8 cellular contexts compared by ENCODE assay signal in genomic region chr17:82418001-82418986, GRCh38. TPM values are rescaled to one million over a fixed set of nuclear protein-coding genes. Genes with fewer than 3 reads are reported as not detected.
DNase-seq lines count a peak whose midpoint lies in the region; ATAC-seq, FAIRE-seq and TF ChIP-seq lines count a peak whose summit lies in the region.

Gene HEXD, plus strand, starts transcription at chr17:82418347. Its CDS starts 1,453 bp downstream, at chr17:82419800.
A gene with protein sequence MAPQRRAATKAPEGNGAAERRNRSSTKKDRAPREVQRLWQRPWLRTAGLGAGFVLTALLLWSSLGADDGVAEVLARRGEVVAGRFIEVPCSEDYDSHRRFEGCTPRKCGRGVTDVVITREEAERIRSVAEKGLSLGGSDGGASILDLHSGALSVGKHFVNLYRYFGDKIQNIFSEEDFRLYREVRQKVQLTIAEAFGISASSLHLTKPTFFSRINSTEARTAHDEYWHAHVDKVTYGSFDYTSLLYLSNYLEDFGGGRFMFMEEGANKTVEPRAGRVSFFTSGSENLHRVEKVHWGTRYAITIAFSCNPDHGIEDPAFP (minus strand): TSS chr17:82418586. CDS start chr17:82418485, 101 bp downstream.

- H3K9me3 ChIP-seq in right atrium auricular region, result peaks cover 0 to 8% of the 10 kb centered on the region in 2 donors

- no peaks in the 10 kb centered on the region for H3K27me3 ChIP-seq in right atrium auricular region

- no peaks in the 10 kb centered on the region for H3K36me3 ChIP-seq in right atrium auricular region

- ATAC-seq in GM18498 (IDR thresholded peaks at IDR 0.05; ENCODE audit: unreplicated experiment) (peak; percentile 85), HG02852 (IDR thresholded peaks at IDR 0.05; ENCODE audit: unreplicated experiment) (peak; percentile 71)

- H3K4me3 ChIP-seq in right atrium auricular region, result peak within 1 kb of the TSS; percentile 78 to 94

- no peak for TF ChIP-seq CTCF in right atrium auricular region (IDR thresholded peaks at IDR 0.05)

- peak; percentile 70 for FAIRE-seq in urothelium cell line (lab: Jason Lieb, UNC)

- peaks cover 0 to 20% of the 10 kb centered on the region in 2 donors for H3K4me1 ChIP-seq in right atrium auricular region

- peak; percentile 18 for DNase-seq in NCI-H1436 treated with DMSO at 0.1 percent for 48 hours (lab: John Stamatoyannopoulos, UW)
- peak; percentile 70 to 94 (median 81) for DNase-seq in T-helper 2 cell
- peak in 53 of 56 donors; percentile 19 to 98 (median 81) for DNase-seq in amygdala (lab: John Stamatoyannopoulos, UW)
- DNase-seq in right atrium auricular region (ENCODE audit: low spot score), result peak; percentile 66
- peak; percentile 84 for DNase-seq in putamen (ENCODE audit: low spot score)
- peak; percentile 99 for DNase-seq in urothelium cell line (ENCODE audit: low spot score)

- H3K27ac ChIP-seq in right atrium auricular region, result peak within 1 kb of the TSS; percentile 89 to 97

RNA-seq across cellular contexts. Expression of gene HEXD, which starts in this region (rescaled TPM):
- total RNA-seq in right atrium auricular region, result 10 to 100 TPM; 11.3 to 15.6 TPM

RNA-seq across cellular contexts. Expression of the second gene that starts in this region (rescaled TPM):
- 10 to 100 TPM; 26.4 to 32.4 TPM for total RNA-seq in right atrium auricular region

Comparison
In these comparisons a context has a peak if more than half of its experiments do, and no peak if none do; other contexts are left out.
1. Peak in every context shown above with its lines: DNase-seq, ATAC-seq, H3K4me3 ChIP-seq and H3K27ac ChIP-seq.
2. DNase-seq: peak in every context shown above with its lines; median percentile 99 in urothelium cell line; 84 in putamen; 81 in T-helper 2 cell; 81 in amygdala; 66 in right atrium auricular region; 18 in NCI-H1436 treated with DMSO at 0.1 percent for 48 hours.